ENCODE assay signal across 10 cellular contexts in the genomic region with DNA sequence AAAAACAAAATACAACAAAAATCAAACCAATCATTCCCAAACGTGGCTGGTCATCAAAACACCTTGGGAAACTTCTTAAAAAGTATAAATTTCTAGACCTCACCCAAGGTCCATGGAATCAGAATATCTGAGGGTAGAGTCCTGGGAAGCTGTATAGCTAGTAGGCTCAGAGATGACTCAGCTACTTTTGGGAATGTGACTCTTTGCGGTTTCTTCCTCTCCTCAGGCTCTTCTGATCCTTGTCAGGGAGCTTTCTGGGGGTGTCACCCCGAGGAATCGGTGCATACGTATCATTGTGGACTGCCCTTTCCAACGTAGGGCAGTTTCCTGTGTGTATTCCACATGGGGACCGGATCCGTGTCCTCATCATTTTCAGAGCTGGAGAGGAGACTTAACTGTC. TPM values are rescaled to one million over a fixed set of nuclear protein-coding genes. Genes with fewer than 3 reads are reported as not detected.
DNase-seq lines count a peak whose midpoint lies in the region; ATAC-seq and TF ChIP-seq lines count a peak whose summit lies in the region.
"Had no signal": no experiment of that assay in that cellular context is flagged by ENCODE, and none has a peak within 500 bp of the region (broad histone marks: within the 10 kb centered on the region; RNA-seq: fewer than 3 reads in every experiment).

No MANE protein-coding gene starts in this region.

- H3K4me3 Mint-ChIP-seq in CD8-positive, alpha-beta T cell: no peak overlapping the region

- peak overlapping the region; percentile 60 to 68 for H3K27ac ChIP-seq in breast epithelium
- H3K27ac ChIP-seq in mesenchymal stem cell (ENCODE audit: low read length, poor library complexity, severe bottlenecking): no peak overlapping the region
- peak overlapping the region; percentile 16 to 71 for H3K27ac ChIP-seq in thoracic aorta
- H3K27ac ChIP-seq in CD8-positive, alpha-beta T cell (ENCODE audit: low read depth, low read length): no peak overlapping the region

- peaks cover 23% of the 10 kb centered on the region for H3K79me1 ChIP-seq in mesenchymal stem cell (replicated peaks; ENCODE audit: low read length, poor library complexity, severe bottlenecking)

- H2AFZ ChIP-seq in mesenchymal stem cell (ENCODE audit: low read depth, low read length): no peak overlapping the region

- H3K23ac ChIP-seq in mesenchymal stem cell (ENCODE audit: low read length in 2 of 2): no peak overlapping the region

- no peak overlapping the region for H2AK5ac ChIP-seq in mesenchymal stem cell (ENCODE audit: low read length, severe bottlenecking)

- no peak overlapping the region for H4K8ac ChIP-seq in mesenchymal stem cell (ENCODE audit: low read length)

- H3K4me1 ChIP-seq in breast epithelium (no peaks in the 10 kb centered on the region), mesenchymal stem cell (ENCODE audit: control insufficient read depth, insufficient read depth, low read depth, low read length) (no peaks in the 10 kb centered on the region), thoracic aorta (ENCODE audit: control insufficient read depth in 1 of 2, low read depth in 2 of 2) (peaks cover 11 to 48% of the 10 kb centered on the region in 2 donors)
- no peaks in the 10 kb centered on the region for H3K4me1 ChIP-seq in CD8-positive, alpha-beta T cell (ENCODE audit: insufficient read depth, low read length)

- CTCF ChIA-PET in CD8-positive, alpha-beta T cell (lab: Charles Lee): interaction anchor here (1.1 to 1.5 kb wide), 2 partner anchors 13 to 46 kb away, joined by 3 to 5 read pairs; no protein-coding TSS in a partner anchor

- peak overlapping the region; percentile 79 for H3K9ac ChIP-seq in mesenchymal stem cell (ENCODE audit: low read length)

- no peaks in the 10 kb centered on the region for H3K4me1 Mint-ChIP-seq in CD8-positive, alpha-beta T cell (ENCODE audit: low read depth)

- H3K14ac ChIP-seq in mesenchymal stem cell (ENCODE audit: low read length in 2 of 2): no peak overlapping the region

- no peak for ATAC-seq in thoracic aorta (ENCODE audit: insufficient number of reproducible peaks, low FRiP score, low read depth)
- no peak for ATAC-seq in CD8-positive, alpha-beta T cell
- ATAC-seq: GM12878 had no signal

- H2BK12ac ChIP-seq in mesenchymal stem cell (ENCODE audit: low read length in 2 of 2): no peak overlapping the region

- no peak overlapping the region for H4K91ac ChIP-seq in mesenchymal stem cell (ENCODE audit: low read length)

- H3K36me3 ChIP-seq in breast epithelium (no peaks in the 10 kb centered on the region), mesenchymal stem cell (ENCODE audit: control insufficient read depth in 1 of 2, insufficient read depth in 2 of 2, low read depth in 1 of 2, low read length in 2 of 2) (peaks cover 42 to 49% of the 10 kb centered on the region in 2 experiments), thoracic aorta (peaks cover 18% of the 10 kb centered on the region)
- H3K36me3 ChIP-seq in CD8-positive, alpha-beta T cell (ENCODE audit: insufficient read depth, low read length): no peaks in the 10 kb centered on the region

- no peak overlapping the region for H3K27ac Mint-ChIP-seq in CD8-positive, alpha-beta T cell

- intact Hi-C loops in breast epithelium (cut with DNase I; ENCODE audit: low total_unique reads): no loop called here
- intact Hi-C loops in CD8-positive, alpha-beta T cell (cut with DNase I, micrococcal nuclease): no loop called here

- H3K9me3 ChIP-seq in breast epithelium (no peaks in the 10 kb centered on the region), mesenchymal stem cell (ENCODE audit: control insufficient read depth, low read length) (no peaks in the 10 kb centered on the region), thoracic aorta (no peaks in the 10 kb centered on the region)
- H3K9me3 ChIP-seq in CD8-positive, alpha-beta T cell (ENCODE audit: low read length): no peaks in the 10 kb centered on the region

- H3K36me3 Mint-ChIP-seq in CD8-positive, alpha-beta T cell: no peaks in the 10 kb centered on the region

- H3K27me3 ChIP-seq in breast epithelium (no peaks in the 10 kb centered on the region), mesenchymal stem cell (ENCODE audit: control insufficient read depth in 1 of 2, insufficient read depth in 1 of 2, low read length in 2 of 2) (no peaks in the 10 kb centered on the region), thoracic aorta (replicated peaks; ENCODE audit: insufficient read depth) (no peaks in the 10 kb centered on the region)
- H3K27me3 ChIP-seq in CD8-positive, alpha-beta T cell (ENCODE audit: insufficient read depth, low read length): no peaks in the 10 kb centered on the region

- H2BK5ac ChIP-seq in mesenchymal stem cell (ENCODE audit: low read depth, low read length, poor library complexity, severe bottlenecking): no peak overlapping the region

- H3K4me3 ChIP-seq in breast epithelium (no peak overlapping the region), mesenchymal stem cell (ENCODE audit: insufficient read depth in 1 of 2, low read depth in 1 of 2, low read length in 2 of 2) (peak overlapping the region in 1 of 2 experiments; percentile 54), thoracic aorta (no peak overlapping the region)
- H3K4me3 ChIP-seq in CD8-positive, alpha-beta T cell (ENCODE audit: low read depth, low read length): no peak overlapping the region
- H3K4me3 ChIP-seq: GM12878 had no signal

- H3K4me2 ChIP-seq in mesenchymal stem cell (ENCODE audit: low read length, poor library complexity, severe bottlenecking): no peak overlapping the region

- TF ChIP-seq CTCF in breast epithelium (IDR thresholded peaks at IDR 0.05) (no peak), thoracic aorta (IDR thresholded peaks at IDR 0.05) (no peak)
- TF ChIP-seq CTCF in CD8-positive, alpha-beta T cell (IDR thresholded peaks at IDR 0.05): no peak

- peaks cover 1% of the 10 kb centered on the region for H3K27me3 Mint-ChIP-seq in CD8-positive, alpha-beta T cell (ENCODE audit: low read depth)

- POLR2A ChIA-PET in CD8-positive, alpha-beta T cell (lab: Charles Lee): no interaction called here

- no peaks in the 10 kb centered on the region for H3K9me3 Mint-ChIP-seq in CD8-positive, alpha-beta T cell

- no peak for TF ChIP-seq POLR2A in breast epithelium (IDR thresholded peaks at IDR 0.05)

- no peak overlapping the region for H2BK15ac ChIP-seq in mesenchymal stem cell (ENCODE audit: low read depth, poor library complexity, severe bottlenecking)

- WGBS in mesenchymal stem cell: 82% methylated on average over 7 of the region's 8 CpGs

- DNase-seq in HT1080 (ENCODE audit: low read depth) (peak; percentile 23), breast epithelium (ENCODE audit: low spot score in 2 of 2) (no peak), mesenchymal stem cell (peak; percentile 35), thoracic aorta (ENCODE audit: low spot score) (no peak), SK-N-DZ (ENCODE audit: low spot score) (no peak)
- DNase-seq in activated CD4-positive, CD25-positive, alpha-beta regulatory T cell treated with anti-CD3 and anti-CD28 coated beads, Interleukin-2, amount 50 U/mL, for 72 hours: no peak
- no peak for DNase-seq in CD8-positive, alpha-beta T cell
- DNase-seq: KBM-7; stimulated activated CD4-positive, alpha-beta T cell treated with anti-CD3 and anti-CD28 coated beads, Interleukin-12 subunit alpha, Interleukin-12 subunit beta, amount 100 ng/mL, for 4 hours had no signal

- H3K4ac ChIP-seq in mesenchymal stem cell (ENCODE audit: low read depth in 1 of 2, low read length in 2 of 2): no peak overlapping the region

- H2BK120ac ChIP-seq in mesenchymal stem cell (ENCODE audit: low read depth, low read length): no peak overlapping the region

- H3K18ac ChIP-seq in mesenchymal stem cell (ENCODE audit: low read depth in 1 of 2, low read length in 2 of 2): no peak overlapping the region

RNA-seq across cellular contexts. Expression of a gene that starts 14.8 kb away (rescaled TPM):
- 26.9 and 29.3 TPM in 2 replicates for total RNA-seq in HT1080 (2014; rRNA removed; shearing (Covaris generic))
- 49.5 and 57.8 TPM in 2 replicates for polyA plus RNA-seq in HT1080 (2015; cell fraction: cytosol; rRNA removed)
- polyA plus RNA-seq in HT1080 (2015; cell fraction: nucleus; rRNA removed): 18.2 and 21.1 TPM in 2 replicates
- total RNA-seq in breast epithelium (100 to 1,000 TPM in 1 of 3 donors, 10 to 100 TPM in 2; 35.7 to 153 (median 58.3) TPM), thoracic aorta (100 to 1,000 TPM in 1 of 2 donors, 10 to 100 TPM in 1; 81.8 to 100 TPM)
- 63.4 TPM for polyA plus RNA-seq in mesenchymal stem cell (2013, experiment 1 of 2)
- 61.6 TPM for polyA plus RNA-seq in mesenchymal stem cell (2013, experiment 2 of 2)
- not detected for total RNA-seq in CD8-positive, alpha-beta T cell
- 4.4 and 5.8 TPM in 2 replicates for polyA plus RNA-seq in SK-N-DZ (2014; cell fraction: cytosol; rRNA removed)
- polyA plus RNA-seq in SK-N-DZ (2014; cell fraction: nucleus; rRNA removed): 3.3 and 3.5 TPM in 2 replicates

Comparison
In these comparisons a context has a peak if more than half of its experiments do, and no peak if none do; other contexts are left out.
1. DNase-seq: peak in HT1080 (single experiment) and mesenchymal stem cell (single experiment); none in breast epithelium (0 of 2), thoracic aorta (single experiment), activated CD4-positive, CD25-positive, alpha-beta regulatory T cell treated with anti-CD3 and anti-CD28 coated beads, Interleukin-2, amount 50 U/mL, for 72 hours (single experiment), CD8-positive, alpha-beta T cell (0 of 7) and SK-N-DZ (single experiment).
2. H3K27ac ChIP-seq: peak in breast epithelium (2 of 2) and thoracic aorta (2 of 2); none in mesenchymal stem cell (single experiment) and CD8-positive, alpha-beta T cell (single experiment).
3. RNA of a gene that starts 14.8 kb away (total RNA-seq): 81.8 to 100 TPM in thoracic aorta, 35.7 to 153 TPM in breast epithelium and 26.9 to 29.3 TPM in HT1080; not detected in CD8-positive, alpha-beta T cell; every median in the first group is over 10 times any median in the second.